Comparison of ENCODE assay signal across 26 cellular contexts in genomic region chr4:152156448-152156847, GRCh38.
DNase-seq lines count a peak whose midpoint lies in the region; ATAC-seq and TF ChIP-seq lines count a peak whose summit lies in the region.
"Had no signal": no experiment of that assay in that cellular context is flagged by ENCODE, and none has a peak within 500 bp of the region (broad histone marks: within the 10 kb centered on the region; RNA-seq: fewer than 3 reads in every experiment).

No MANE protein-coding gene starts in this region.

- DNase-seq in DND-41, result no peak
- peak; percentile 35 for DNase-seq in RPMI7951 (ENCODE audit: low read depth)
- DNase-seq in left cardiac atrium, result no peak
- peak; percentile 21 to 36 for DNase-seq in trophoblast cell
- no peak for DNase-seq in HK-2 (ENCODE audit: unreplicated experiment)
- no peak for DNase-seq in NCI-H1417 treated with DMSO at 0.1 percent for 48 hours (lab: John Stamatoyannopoulos, UW)
- DNase-seq: activated CD4-positive, alpha-beta T cell treated with anti-CD3 and anti-CD28 coated beads, Interleukin-2, amount 10 ng/mL, durations not matched to agents 24 days and 14 days; activated gamma-delta T cell; activated naive CD8-positive, alpha-beta T cell treated with anti-CD3 and anti-CD28 coated beads for 36 hours; activated T-cell treated with anti-CD3 and anti-CD28 coated beads, Interleukin-2, amount 50 U/mL, for 4 hours; aorta; effector memory CD4-positive, alpha-beta T cell; HCEC 1CT; NCI-H2107; NCI-H446; NCI-H774; nucleus accumbens; SIG-M5; stimulated activated CD4-positive, alpha-beta T cell treated with anti-CD3 and anti-CD28 coated beads, Interleukin-15, amount 100 ng/mL, for 24 hours; transverse colon had no signal

- H2BK5ac ChIP-seq in trophoblast cell (ENCODE audit: low read depth, low read length, poor library complexity), result no peak overlapping the region

- no peak overlapping the region for H4K12ac ChIP-seq in trophoblast cell (ENCODE audit: low read depth, low read length)

- H4K8ac ChIP-seq in trophoblast cell (ENCODE audit: low read depth, low read length), result no peak overlapping the region

- H3K79me1 ChIP-seq in trophoblast cell (ENCODE audit: low read length), result no peaks in the 10 kb centered on the region

- H3K36me3 ChIP-seq in DND-41 (ENCODE audit: insufficient read depth, low read length) (no peaks in the 10 kb centered on the region), trophoblast cell (ENCODE audit: control insufficient read depth in 1 of 2, insufficient read depth in 2 of 2, low read length in 2 of 2) (no peaks in the 10 kb centered on the region)
- H3K36me3 ChIP-seq: prostate gland, transverse colon had no signal

- no peaks in the 10 kb centered on the region for H4K20me1 ChIP-seq in DND-41 (ENCODE audit: insufficient read depth, low read length)

- H3K9me3 ChIP-seq in DND-41 (ENCODE audit: insufficient read depth, low read length, severe bottlenecking) (no peaks in the 10 kb centered on the region), trophoblast cell (ENCODE audit: insufficient read depth, low read depth, low read length) (no peaks in the 10 kb centered on the region)
- H3K9me3 ChIP-seq: prostate gland, transverse colon had no signal

- no peak overlapping the region for H2AFZ ChIP-seq in DND-41 (ENCODE audit: low read depth, low read length)
- H2AFZ ChIP-seq in trophoblast cell (ENCODE audit: insufficient read depth, low read length, poor library complexity), result no peak overlapping the region

- H3K4me2 ChIP-seq in DND-41 (ENCODE audit: insufficient read depth, low read length) (no peak overlapping the region), trophoblast cell (ENCODE audit: low read length) (no peak overlapping the region)

- no peaks in the 10 kb centered on the region for H3K79me2 ChIP-seq in DND-41 (ENCODE audit: insufficient read depth, low read length)
- H3K79me2 ChIP-seq in trophoblast cell (ENCODE audit: control insufficient read depth, insufficient read depth, low read length, poor library complexity), result no peaks in the 10 kb centered on the region

- H3K18ac ChIP-seq in trophoblast cell (ENCODE audit: low read length), result no peak overlapping the region

- no peak for ATAC-seq in DND-41 (ENCODE audit: insufficient read depth, low read depth)
- ATAC-seq in left cardiac atrium, result peak; percentile 41 to 78
- no peak for ATAC-seq in HG03342 (IDR thresholded peaks at IDR 0.05; ENCODE audit: unreplicated experiment)
- ATAC-seq: activated T-cell treated with anti-CD3 and anti-CD28 coated beads, Interleukin-2, amount 50 U/mL, for 4 hours; Panc1; stimulated activated effector memory CD8-positive, alpha-beta T cell treated with anti-CD3 and anti-CD28 coated beads, Interleukin-12 subunit alpha, Interleukin-12 subunit beta, amount 100 ng/mL, for 72 hours had no signal

- no peak overlapping the region for H3K4me3 ChIP-seq in DND-41 (ENCODE audit: low read depth in 1 of 2, low read length in 2 of 2)
- no peak overlapping the region for H3K4me3 ChIP-seq in trophoblast cell (ENCODE audit: low read depth, low read length)
- H3K4me3 ChIP-seq: coronary artery, prostate gland, transverse colon had no signal

- H2BK120ac ChIP-seq in trophoblast cell (ENCODE audit: insufficient read depth, low read length, poor library complexity), result no peak overlapping the region

- H3K4ac ChIP-seq in trophoblast cell (ENCODE audit: low read depth, low read length), result no peak overlapping the region

- H3K4me1 ChIP-seq in DND-41 (ENCODE audit: insufficient read depth, low read length) (peaks cover 46% of the 10 kb centered on the region), trophoblast cell (ENCODE audit: control insufficient read depth in 1 of 2, insufficient read depth in 2 of 2, low read length in 2 of 2) (peaks cover 0 to 6% of the 10 kb centered on the region in 2 experiments)
- H3K4me1 ChIP-seq: prostate gland, transverse colon had no signal

- H3K9ac ChIP-seq in DND-41 (ENCODE audit: low read depth, low read length), result peak overlapping the region; percentile 31
- no peak overlapping the region for H3K9ac ChIP-seq in trophoblast cell (ENCODE audit: low read length)

- no peak overlapping the region for H2BK12ac ChIP-seq in trophoblast cell (ENCODE audit: low read length)

- H3K23ac ChIP-seq in trophoblast cell (ENCODE audit: low read length), result no peak overlapping the region

- H3K27me3 ChIP-seq in DND-41 (ENCODE audit: insufficient read depth, low read length, poor library complexity) (no peaks in the 10 kb centered on the region), trophoblast cell (ENCODE audit: insufficient read depth, low read length) (no peaks in the 10 kb centered on the region)
- H3K27me3 ChIP-seq: transverse colon had no signal

- no peak overlapping the region for H4K91ac ChIP-seq in trophoblast cell (ENCODE audit: low read depth, low read length)

- intact Hi-C loops in left cardiac atrium (cut with DNase I), result no loop called here

- WGBS in trophoblast cell (ENCODE audit: extremely low coverage, insufficient coverage, insufficient read length), result no CpG with 5 or more reads among the region's 6 CpGs

- no peak for TF ChIP-seq CTCF in DND-41 (IDR thresholded peaks at IDR 0.05; ENCODE audit: borderline replicate concordance, extremely low read depth, low read length, poor library complexity, severe bottlenecking)

- H3K27ac ChIP-seq in DND-41 (ENCODE audit: low read length), result peak overlapping the region; percentile 73
- H3K27ac ChIP-seq in trophoblast cell (ENCODE audit: low read depth, low read length), result no peak overlapping the region
- H3K27ac ChIP-seq: coronary artery, epithelial cell of prostate, prostate gland, transverse colon had no signal

- no peak overlapping the region for H3K14ac ChIP-seq in trophoblast cell (ENCODE audit: low read length)

- H2AK5ac ChIP-seq in trophoblast cell (ENCODE audit: low read length), result no peak overlapping the region

Comparison
In these comparisons a context has a peak if more than half of its experiments do, and no peak if none do; other contexts are left out.
1. ATAC-seq: peak in left cardiac atrium (2 of 2); none in DND-41 (single experiment) and HG03342 (single experiment).
2. DNase-seq: peak in RPMI7951 (single experiment) and trophoblast cell (2 of 2); none in DND-41 (single experiment), left cardiac atrium (single experiment), HK-2 (single experiment) and NCI-H1417 treated with DMSO at 0.1 percent for 48 hours (single experiment).